In the genomic region with DNA sequence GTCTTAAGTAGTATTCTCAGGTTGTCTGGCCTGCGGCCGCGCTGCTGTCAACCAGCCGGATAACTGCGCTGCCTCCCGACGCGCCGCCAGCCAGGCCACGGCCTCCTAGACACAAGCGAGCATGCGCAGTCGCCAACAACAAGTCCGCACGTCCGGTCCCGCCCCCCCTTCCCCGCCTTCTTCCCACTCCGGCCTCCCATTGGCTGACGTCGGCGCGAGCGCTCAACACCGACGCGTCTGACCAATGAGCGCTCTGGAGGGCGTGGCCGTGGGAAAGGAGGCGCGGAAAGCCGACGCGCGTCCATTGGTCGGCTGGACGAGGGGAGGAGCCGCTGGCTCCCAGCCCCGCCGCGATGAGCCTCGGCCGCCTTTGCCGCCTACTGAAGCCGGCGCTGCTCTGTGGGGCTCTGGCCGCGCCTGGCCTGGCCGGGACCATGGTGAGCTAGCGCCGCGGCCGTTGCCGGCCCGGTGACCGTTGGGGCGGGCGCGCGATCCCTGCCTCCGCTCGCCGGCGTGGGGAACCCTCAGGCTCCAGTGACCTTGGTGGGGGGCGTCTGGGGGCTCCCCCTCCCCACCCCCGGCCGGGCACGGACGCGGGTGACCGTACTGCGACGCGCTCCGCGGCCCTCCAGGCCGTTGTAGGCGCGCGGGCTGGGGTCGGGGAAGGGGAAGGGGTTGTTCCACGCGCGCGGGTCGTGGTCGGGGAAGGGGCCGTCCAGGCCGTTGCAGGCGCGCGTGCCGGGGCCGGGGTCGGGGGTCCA, we compare ENCODE assay signal across 8 cellular contexts. TPM values are rescaled to one million over a fixed set of nuclear protein-coding genes. Genes with fewer than 3 reads are reported as not detected.
DNase-seq lines count a peak whose midpoint lies in the region; ATAC-seq, FAIRE-seq and TF ChIP-seq lines count a peak whose summit lies in the region.

A gene with protein sequence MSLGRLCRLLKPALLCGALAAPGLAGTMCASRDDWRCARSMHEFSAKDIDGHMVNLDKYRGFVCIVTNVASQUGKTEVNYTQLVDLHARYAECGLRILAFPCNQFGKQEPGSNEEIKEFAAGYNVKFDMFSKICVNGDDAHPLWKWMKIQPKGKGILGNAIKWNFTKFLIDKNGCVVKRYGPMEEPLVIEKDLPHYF (plus strand): TSS at position 304 of the 761 bp plus-strand sequence. CDS start 50 bp downstream, at position 354.

- in situ Hi-C loops in mammary epithelial cell (cut with MboI; ENCODE audit: low sequenced_read_pairs in 2 of 2): no loop called here

- H3K4me2 ChIP-seq in mammary epithelial cell (ENCODE audit: insufficient read depth, low read depth, low read length): peak within 1 kb of the TSS; percentile 100

- no TSS peak for BruUV-seq in mammary epithelial cell (replicated peaks; lab: Mats Ljungman, UMichigan)

- dilution Hi-C loops in mammary epithelial cell (cut with HindIII; ENCODE audit: low sequenced_read_pairs): no loop called here

- CTCF ChIA-PET in mammary epithelial cell (lab: Charles Lee; ENCODE audit: low non-redundant PET): interaction anchor here (0.6 kb wide), 1 partner anchor 163 kb away, joined by 3 read pairs; no protein-coding TSS in a partner anchor

- H3K79me2 ChIP-seq in ACC112 (ENCODE audit: control insufficient read depth, insufficient read depth, low read length, unreplicated experiment): peaks cover 3% of the 10 kb centered on the region
- H3K79me2 ChIP-seq in mammary epithelial cell (ENCODE audit: insufficient read depth, low read length): peaks cover 14% of the 10 kb centered on the region

- TF ChIP-seq CTCF in WERI-Rb-1 (IDR thresholded peaks at IDR 0.05; ENCODE audit: low read depth, low read length) (no peak), mammary epithelial cell (conservative IDR thresholded peaks at IDR 0.05 in 1 of 2, IDR thresholded peaks at IDR 0.05 in 1 of 2; ENCODE audit: extremely low read depth in 1 of 2, insufficient read depth in 1 of 2, low read depth in 1 of 2, low read length in 2 of 2) (no peak)

- DNase-seq in NCI-H2227 (lab: John Stamatoyannopoulos, UW; ENCODE audit: unreplicated experiment): peak; percentile 99
- peak; percentile 98 for DNase-seq in WERI-Rb-1
- DNase-seq in mammary epithelial cell: peak; percentile 99
- peak; percentile 98 for DNase-seq in iPS-NIHi11 (ENCODE audit: low spot score)
- DNase-seq in small intestine: peak; percentile 100

- H3K27ac ChIP-seq in ACC112 (ENCODE audit: low read depth, low read length) (peak within 1 kb of the TSS; percentile 99), WERI-Rb-1 (peak within 1 kb of the TSS; percentile 97), mammary epithelial cell (ENCODE audit: insufficient read depth, low read depth, low read length) (peak within 1 kb of the TSS; percentile 79), small intestine (ENCODE audit: low read depth in 1 of 2, low read length in 1 of 2) (peak within 1 kb of the TSS; percentile 99 to 100)

- H3K36me3 ChIP-seq in ACC112 (ENCODE audit: insufficient read depth, low read length) (peaks cover 2% of the 10 kb centered on the region; the same call in 1 of the 2 replicates), WERI-Rb-1 (peaks cover 28% of the 10 kb centered on the region), mammary epithelial cell (ENCODE audit: insufficient read depth, low read length) (no peaks in the 10 kb centered on the region), small intestine (ENCODE audit: control insufficient read depth in 2 of 2, insufficient read depth in 2 of 2, low read length in 2 of 2) (peaks cover 9 to 13% of the 10 kb centered on the region in 2 donors)

- H3K9me3 ChIP-seq in WERI-Rb-1 (ENCODE audit: severe bottlenecking) (peaks cover 2% of the 10 kb centered on the region), mammary epithelial cell (replicated peaks; ENCODE audit: insufficient read depth, low read length) (no peaks in the 10 kb centered on the region), small intestine (ENCODE audit: control insufficient read depth, low read depth) (no peaks in the 10 kb centered on the region)

- peaks cover 9% of the 10 kb centered on the region for H4K20me1 ChIP-seq in mammary epithelial cell (ENCODE audit: insufficient read depth, low read length)

- H3K4me3 ChIP-seq in ACC112 (ENCODE audit: low read depth, low read length): peak within 1 kb of the TSS; percentile 85
- H3K4me3 ChIP-seq in WERI-Rb-1 (ENCODE audit: low read depth, low read length): peak within 1 kb of the TSS; percentile 75
- H3K4me3 ChIP-seq in mammary epithelial cell (replicated peaks in 1 of 3; ENCODE audit: insufficient read depth in 1 of 3, low read depth in 2 of 3, low read length in 3 of 3): peak within 1 kb of the TSS; percentile 71 to 75 (median 74)
- peak within 1 kb of the TSS; percentile 86 for H3K4me3 ChIP-seq in small intestine (ENCODE audit: low read depth in 1 of 2, low read length in 2 of 2)

- intact Hi-C loops in mammary epithelial cell (cut with micrococcal nuclease): loop anchor here (2.0 to 5.0 kb wide), 3 partner anchors 73 to 177 kb away; a partner anchor contains a TSS

- H3K9ac ChIP-seq in mammary epithelial cell (ENCODE audit: insufficient read depth, low read length): peak within 1 kb of the TSS; percentile 73

- H2AFZ ChIP-seq in ACC112 (ENCODE audit: low read length, unreplicated experiment) (no peak within 1 kb of the TSS), mammary epithelial cell (ENCODE audit: low read depth, low read length) (no peak within 1 kb of the TSS)

- H3K4me1 ChIP-seq in ACC112 (ENCODE audit: control insufficient read depth, insufficient read depth, low read length, unreplicated experiment) (peaks cover 21% of the 10 kb centered on the region), mammary epithelial cell (ENCODE audit: insufficient read depth, low read length) (peaks cover 46% of the 10 kb centered on the region), small intestine (ENCODE audit: control insufficient read depth in 2 of 2, insufficient read depth in 1 of 2, low read depth in 1 of 2, low read length in 1 of 2) (peaks cover 0 to 9% of the 10 kb centered on the region in 2 donors)

- peak; percentile 36 for ATAC-seq in GM18870 (IDR thresholded peaks at IDR 0.05; ENCODE audit: unreplicated experiment)
- ATAC-seq in HG03135 (IDR thresholded peaks at IDR 0.05; ENCODE audit: unreplicated experiment): peak; percentile 64

- peak; percentile 15 for FAIRE-seq in small intestine (lab: Jason Lieb, UNC)

- 3% methylated on average over 6 of the region's 96 CpGs for WGBS in mammary epithelial cell (ENCODE audit: low coverage, missing lambda C conversion rate)
- 0 to 1% (median 1%) methylated on average over 41 to 96 of the region's 96 CpGs for WGBS in small intestine, 3 donors

- no peaks in the 10 kb centered on the region for H3K27me3 ChIP-seq in ACC112 (ENCODE audit: insufficient read depth, low read length)
- H3K27me3 ChIP-seq in WERI-Rb-1 (ENCODE audit: insufficient read depth, low read depth, severe bottlenecking): no peaks in the 10 kb centered on the region
- H3K27me3 ChIP-seq in mammary epithelial cell (ENCODE audit: insufficient read depth, low read length): no peaks in the 10 kb centered on the region
- no peaks in the 10 kb centered on the region for H3K27me3 ChIP-seq in small intestine (ENCODE audit: control insufficient read depth in 2 of 2, insufficient read depth in 2 of 2, low read length in 2 of 2)

RNA-seq across cellular contexts. Expression of the gene that starts here (rescaled TPM):
- total RNA-seq in mammary epithelial cell: 100 to 1,000 TPM; 154 to 216 TPM
- polyA plus RNA-seq in mammary epithelial cell: 357 TPM
- 97.5 TPM for polyA minus RNA-seq in mammary epithelial cell
- 1,000 to 10,000 TPM in 2 of 3 donors, 100 to 1,000 TPM in 1; 335 to 1,298 (median 1,178) TPM for polyA plus RNA-seq in small intestine

Comparison
In these comparisons a context has a peak if more than half of its experiments do, and no peak if none do; other contexts are left out.
1. Peak in every context shown above with its lines: DNase-seq, ATAC-seq, H3K4me3 ChIP-seq and H3K27ac ChIP-seq.